In genomic region chr17:21213491-21214014, GRCh38 we compare ENCODE assay signal across 8 cellular contexts. TPM values are rescaled to one million over a fixed set of nuclear protein-coding genes. Genes with fewer than 3 reads are reported as not detected.
DNase-seq lines count a peak whose midpoint lies in the region; ATAC-seq, FAIRE-seq and TF ChIP-seq lines count a peak whose summit lies in the region.

No MANE protein-coding gene starts in this region.

- FAIRE-seq in GM12892 (lab: Jason Lieb, UNC) = no peak

- H3K27ac ChIP-seq in A673 (ENCODE audit: low read depth, low read length, poor library complexity, severe bottlenecking) (peak overlapping the region; percentile 97), Panc1 (ENCODE audit: low read length) (peak overlapping the region; percentile 88), coronary artery (peak overlapping the region; percentile 89 to 95), testis (peak overlapping the region; percentile 92 to 96)

- peak; percentile 27 for DNase-seq in A673 (ENCODE audit: low spot score)
- no peak for DNase-seq in Panc1 (ENCODE audit: low read depth, low spot score)
- DNase-seq in coronary artery (ENCODE audit: low spot score) = peak; percentile 76
- DNase-seq in medulla oblongata (ENCODE audit: extremely low spot score) = peak; percentile 8
- DNase-seq in testis = peak; percentile 34
- DNase-seq in GM12892 (ENCODE audit: insufficient read length) = no peak

- intact Hi-C loops in A673 (cut with micrococcal nuclease; ENCODE audit: unreplicated experiment) = loop anchor here (5.0 to 10.0 kb wide), 2 partner anchors 171 to 301 kb away; partner anchors contain the start of gene USP22
- intact Hi-C loops in Panc1 (cut with micrococcal nuclease; ENCODE audit: unreplicated experiment) = loop anchor here (10.0 kb wide), 1 partner anchor 89 kb away; the partner anchor contains the start of gene DHRS7B
- intact Hi-C loops in testis (cut with DNase I; ENCODE audit: low total_unique reads) = no loop called here

- POLR2A ChIA-PET in A673 (lab: Charles Lee; ENCODE audit: low non-redundant PET) (interaction anchor here (0.5 kb wide), 1 partner anchor 1462 kb away, joined by 3 read pairs; no protein-coding TSS in a partner anchor), Panc1 (lab: Charles Lee) (no interaction called here)

- H3K36me3 ChIP-seq in A673 (ENCODE audit: insufficient read depth, low read length, poor library complexity, severe bottlenecking) (peaks cover 19% of the 10 kb centered on the region), Panc1 (ENCODE audit: control insufficient read depth, insufficient read depth, low read length) (peaks cover 3% of the 10 kb centered on the region), testis (ENCODE audit: low read depth, missing control alignments) (no peaks in the 10 kb centered on the region)

- TF ChIP-seq CTCF in A673 (conservative IDR thresholded peaks at IDR 0.05; ENCODE audit: low read depth, low read length) (no peak), Panc1 (IDR thresholded peaks at IDR 0.05) (no peak), coronary artery (IDR thresholded peaks at IDR 0.05) (no peak), testis (IDR thresholded peaks at IDR 0.05) (no peak)

- ATAC-seq in GM18519 (IDR thresholded peaks at IDR 0.05; ENCODE audit: low FRiP score, unreplicated experiment) (peak; percentile 3), HG03025 (IDR thresholded peaks at IDR 0.05; ENCODE audit: low FRiP score, unreplicated experiment) (peak; percentile 11), Panc1 (peak; percentile 14)

- in situ Hi-C loops in Panc1 (cut with HindIII; ENCODE audit: low pct_unique_long_range_greater_than_20kb, low sequenced_read_pairs) = no loop called here

- H3K27me3 ChIP-seq in A673 (replicated peaks; ENCODE audit: insufficient read depth, low read depth, low read length, poor library complexity) (no peaks in the 10 kb centered on the region), Panc1 (ENCODE audit: control insufficient read depth, insufficient read depth, low read length) (no peaks in the 10 kb centered on the region), testis (no peaks in the 10 kb centered on the region)

- WGBS in testis, 2 donors = 0 to 1% methylated on average over 9 to 44 of the region's 44 CpGs

- peak overlapping the region; percentile 99 for H3K4me3 ChIP-seq in A673 (ENCODE audit: low read depth, low read length, poor library complexity, severe bottlenecking)
- peak overlapping the region; percentile 81 to 93 for H3K4me3 ChIP-seq in Panc1 (ENCODE audit: low read depth in 2 of 2, low read length in 2 of 2)
- H3K4me3 ChIP-seq in coronary artery = peak overlapping the region; percentile 93
- peak overlapping the region; percentile 92 to 95 for H3K4me3 ChIP-seq in testis

- no peak for TF ChIP-seq POLR2A in testis (IDR thresholded peaks at IDR 0.05)
- no peak for TF ChIP-seq POLR2A in GM12892 (IDR thresholded peaks at IDR 0.05; ENCODE audit: low read depth, low read length)

- H3K4me1 ChIP-seq in A673 (ENCODE audit: insufficient read depth, low read length, poor library complexity, severe bottlenecking) (no peaks in the 10 kb centered on the region), Panc1 (ENCODE audit: control insufficient read depth, insufficient read depth, low read length) (peaks cover 15% of the 10 kb centered on the region), testis (peaks cover 55% of the 10 kb centered on the region)

- BruUV-seq in A673 (replicated peaks; lab: Mats Ljungman, UMichigan) = no TSS peak
- no TSS peak for BruUV-seq in Panc1 (replicated peaks; lab: Mats Ljungman, UMichigan)

- H3K9me3 ChIP-seq in A673 (ENCODE audit: low read depth, low read length, poor library complexity, severe bottlenecking) (no peaks in the 10 kb centered on the region), Panc1 (ENCODE audit: control insufficient read depth, insufficient read depth, low read depth, low read length) (no peaks in the 10 kb centered on the region), testis (no peaks in the 10 kb centered on the region)

- CTCF ChIA-PET in A673 (lab: Charles Lee) (interaction anchor here (0.7 kb wide), 1 partner anchor 1093 kb away, joined by 3 read pairs; no protein-coding TSS in a partner anchor), Panc1 (lab: Charles Lee) (interaction anchor here (0.6 kb wide), 2 partner anchors 16 to 85 kb away, joined by 4 to 5 read pairs; no protein-coding TSS in a partner anchor)

RNA-seq across cellular contexts. Expression of gene TMEM11, which starts 0.4 kb away (rescaled TPM):
- total RNA-seq in A673 (2021) (46.5 and 47.6 TPM in 2 replicates), Panc1 (2021; ENCODE audit: unreplicated experiment) (23.4 TPM), testis (10 to 100 TPM; 38.9 to 55.2 TPM)
- polyA plus RNA-seq in Panc1 (2012; ENCODE audit: insufficient read length) = 33.4 TPM
- 53.4 TPM for polyA plus RNA-seq in testis (ENCODE audit: insufficient read depth, low read depth, low replicate concordance)
- polyA plus RNA-seq in GM12892 (2012; ENCODE audit: missing spikeins) = 14.9 TPM

RNA-seq across cellular contexts. Expression of gene NATD1, which starts 39.7 kb away (rescaled TPM):
- 0.75 and 2.3 TPM in 2 replicates for total RNA-seq in A673 (2021)
- 2.8 TPM for total RNA-seq in Panc1 (2021; ENCODE audit: unreplicated experiment)
- polyA plus RNA-seq in Panc1 (2012; ENCODE audit: insufficient read length) = 4.0 TPM
- total RNA-seq in testis = 10 to 100 TPM; 17.9 to 20.0 TPM
- polyA plus RNA-seq in testis (ENCODE audit: insufficient read depth, low read depth, low replicate concordance) = 12.1 TPM
- 0.32 TPM for polyA plus RNA-seq in GM12892 (2012; ENCODE audit: missing spikeins)

Comparison
In these comparisons a context has a peak if more than half of its experiments do, and no peak if none do; other contexts are left out.
1. DNase-seq: peak in A673 (single experiment), coronary artery (single experiment), medulla oblongata (single experiment) and testis (single experiment); none in Panc1 (single experiment) and GM12892 (single experiment).
2. Peak in every context shown above with its lines, with median percentiles within 50 percentile points of each other: H3K27ac ChIP-seq, H3K4me3 ChIP-seq and ATAC-seq.